Comparison of ENCODE assay signal across 11 cellular contexts in the genomic region with DNA sequence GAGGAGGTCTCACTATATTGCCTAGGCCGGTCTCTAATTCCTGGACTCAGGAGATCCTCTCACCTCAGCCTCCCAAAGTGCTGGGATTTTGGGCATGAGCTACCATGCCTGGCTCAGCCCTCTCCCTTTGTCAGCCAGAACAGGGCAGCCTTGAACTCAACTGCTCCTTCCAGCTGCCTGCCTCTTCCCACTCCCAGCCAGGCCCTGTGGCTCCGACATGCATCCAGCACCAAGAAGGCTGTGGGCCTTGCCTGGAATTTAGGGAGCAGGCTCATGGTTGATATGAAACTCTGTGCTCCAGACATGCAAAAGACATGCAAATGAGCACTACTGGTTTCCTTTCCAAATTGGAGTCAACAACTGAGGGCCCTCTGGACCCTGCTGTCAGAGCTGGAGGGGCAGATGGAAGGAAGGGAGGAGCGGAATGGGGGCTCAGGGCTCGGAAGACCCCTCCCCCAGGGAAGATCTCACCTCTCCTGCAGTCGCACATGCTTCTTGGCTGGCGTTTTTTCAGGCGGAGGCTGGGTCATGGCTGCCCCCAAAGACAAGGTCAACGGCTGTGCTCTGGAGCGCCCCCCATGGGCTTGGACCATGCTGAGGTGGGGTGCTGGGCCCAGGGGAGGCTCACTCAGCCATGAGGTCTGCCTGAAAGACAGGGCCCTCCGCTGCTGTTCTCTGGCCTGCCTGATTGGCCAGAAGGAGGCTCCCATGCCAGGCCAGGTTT. TPM values are rescaled to one million over a fixed set of nuclear protein-coding genes. Genes with fewer than 3 reads are reported as not detected.
A peak's percentile ranks its signal among the peaks of the same experiment; 100 is the strongest.
DNase-seq lines count a peak whose midpoint lies in the region; TF ChIP-seq lines count a peak whose summit lies in the region.
"Had no signal": no experiment of that assay in that cellular context is flagged by ENCODE, and none has a peak within 500 bp of the region (broad histone marks: within the 10 kb centered on the region; RNA-seq: fewer than 3 reads in every experiment).

No MANE protein-coding gene starts in this region.

- H3K27me3 ChIP-seq in endodermal cell (ENCODE audit: control insufficient read depth, insufficient read depth, low read length, poor library complexity, severe bottlenecking) (no peaks in the 10 kb centered on the region), MG63 (no peaks in the 10 kb centered on the region)

- no peaks in the 10 kb centered on the region for H3K36me3 ChIP-seq in endodermal cell (ENCODE audit: control insufficient read depth, insufficient read depth, low read length)
- no peaks in the 10 kb centered on the region for H3K36me3 ChIP-seq in MG63

- H3K9me3 Mint-ChIP-seq in endodermal cell (no peaks in the 10 kb centered on the region), type B pancreatic cell (no peaks in the 10 kb centered on the region)

- no peak overlapping the region for H3K27ac Mint-ChIP-seq in endodermal cell
- no peak overlapping the region for H3K27ac Mint-ChIP-seq in type B pancreatic cell

- no peaks in the 10 kb centered on the region for H3K4me1 ChIP-seq in endodermal cell (ENCODE audit: control insufficient read depth, insufficient read depth, low read length)

- H3K36me3 Mint-ChIP-seq in endodermal cell (ENCODE audit: low read depth) (no peaks in the 10 kb centered on the region), type B pancreatic cell (no peaks in the 10 kb centered on the region)

- 95 to 96% methylated on average over 4 to 10 of the region's 10 CpGs for WGBS in endodermal cell (ENCODE audit: insufficient coverage in 1 of 2, insufficient read length in 1 of 2), 2 experiments

- H3K9me3 ChIP-seq in endodermal cell (ENCODE audit: control insufficient read depth, low read length): no peaks in the 10 kb centered on the region
- H3K9me3 ChIP-seq in MG63: no peaks in the 10 kb centered on the region
- H3K9me3 ChIP-seq: mucosa of descending colon had no signal

- no peak overlapping the region for H3K9ac ChIP-seq in endodermal cell (ENCODE audit: extremely low read depth, low read length, poor library complexity, severe bottlenecking)

- TF ChIP-seq CTCF in endodermal cell (conservative IDR thresholded peaks at IDR 0.05): peak; percentile 30
- no peak for TF ChIP-seq CTCF in type B pancreatic cell (conservative IDR thresholded peaks at IDR 0.05)

- H3K4me3 Mint-ChIP-seq in endodermal cell: no peak overlapping the region
- H3K4me3 Mint-ChIP-seq in type B pancreatic cell: no peak overlapping the region

- peaks cover 29% of the 10 kb centered on the region for H3K4me1 Mint-ChIP-seq in endodermal cell
- H3K4me1 Mint-ChIP-seq in type B pancreatic cell (ENCODE audit: unreplicated experiment): peaks cover 19% of the 10 kb centered on the region

- no peak overlapping the region for H3K27ac ChIP-seq in endodermal cell (ENCODE audit: low read depth, low read length)

- no peak overlapping the region for H3K4me3 ChIP-seq in endodermal cell (ENCODE audit: low read length)
- H3K4me3 ChIP-seq in MG63: no peak overlapping the region
- H3K4me3 ChIP-seq: mucosa of descending colon had no signal

- peak; percentile 47 to 54 for DNase-seq in stimulated activated CD4-positive, alpha-beta T cell treated with anti-CD3 and anti-CD28 coated beads, Interleukin-2, amount 100 ng/mL, for 24 hours
- DNase-seq in stimulated activated CD4-positive, alpha-beta T cell treated with anti-CD3 and anti-CD28 coated beads, Interleukin-4, amount 100 ng/mL, for 1 hour: no peak
- DNase-seq in endodermal cell (no peak), NCI-H1092 treated with DMSO at 0.1 percent for 48 hours (lab: John Stamatoyannopoulos, UW) (no peak), OCI-M2 (lab: John Stamatoyannopoulos, UW; ENCODE audit: unreplicated experiment) (no peak), type B pancreatic cell (ENCODE audit: extremely low spot score, unreplicated experiment) (no peak), MG63 (no peak)
- DNase-seq: NCI-H187 had no signal

- H3K27me3 Mint-ChIP-seq in endodermal cell (ENCODE audit: insufficient read depth) (no peaks in the 10 kb centered on the region), type B pancreatic cell (peaks cover 5% of the 10 kb centered on the region)

- peak; percentile 45 for TF ChIP-seq POLR2A in Raji (IDR thresholded peaks at IDR 0.05; ENCODE audit: insufficient read depth, low read depth, low read length)

RNA-seq across cellular contexts. Expression of gene PTPN7, which starts 1.4 kb away (rescaled TPM):
- total RNA-seq in endodermal cell (not detected), type B pancreatic cell (ENCODE audit: low replicate concordance) (0.29 TPM in 1 of 2 replicates, not detected in the other)
- polyA plus RNA-seq in endodermal cell (2013, experiment 1 of 2): not detected
- polyA plus RNA-seq in endodermal cell (2013, experiment 2 of 2): not detected
- not detected in 2 replicates for total RNA-seq in MG63 (2014; rRNA removed; shearing (Covaris generic); ENCODE audit: low replicate concordance)

RNA-seq across cellular contexts. Expression of gene ARL8A, which starts 14.4 kb away (rescaled TPM):
- total RNA-seq in endodermal cell: 10 to 100 TPM; 72.8 to 82.0 TPM
- 52.4 TPM for polyA plus RNA-seq in endodermal cell (2013, experiment 1 of 2)
- 54.7 TPM for polyA plus RNA-seq in endodermal cell (2013, experiment 2 of 2)
- 58.6 and 69.1 TPM in 2 replicates for total RNA-seq in type B pancreatic cell (ENCODE audit: low replicate concordance)
- total RNA-seq in MG63 (2014; rRNA removed; shearing (Covaris generic); ENCODE audit: low replicate concordance): 21.3 and 35.5 TPM in 2 replicates

RNA-seq across cellular contexts. Expression of gene LGR6, which starts 34.6 kb away (rescaled TPM):
- total RNA-seq in endodermal cell (1 to 10 TPM in 1 of 2 donors, under 1 TPM in 1; 0.73 to 1.5 TPM), type B pancreatic cell (ENCODE audit: low replicate concordance) (2.8 and 6.9 TPM in 2 replicates)
- 0.57 TPM for polyA plus RNA-seq in endodermal cell (2013, experiment 1 of 2)
- polyA plus RNA-seq in endodermal cell (2013, experiment 2 of 2): 0.79 TPM
- total RNA-seq in MG63 (2014; rRNA removed; shearing (Covaris generic); ENCODE audit: low replicate concordance): not detected in 2 replicates

RNA-seq across cellular contexts. Expression of gene GPR37L1, which starts 36.3 kb away (rescaled TPM):
- total RNA-seq in endodermal cell (under 1 TPM in 1 of 2 donors, not detected in 1; 0.04 TPM), type B pancreatic cell (ENCODE audit: low replicate concordance) (0.12 and 0.24 TPM in 2 replicates)
- 0.07 TPM for polyA plus RNA-seq in endodermal cell (2013, experiment 1 of 2)
- polyA plus RNA-seq in endodermal cell (2013, experiment 2 of 2): 0.12 TPM
- total RNA-seq in MG63 (2014; rRNA removed; shearing (Covaris generic); ENCODE audit: low replicate concordance): not detected in 2 replicates
- total RNA-seq: activated CD8-positive, alpha-beta memory T cell treated with anti-CD3 and anti-CD28 coated beads for 36 hours had no signal

Comparison
In these comparisons a context has a peak if more than half of its experiments do, and no peak if none do; other contexts are left out.
1. DNase-seq: peak in stimulated activated CD4-positive, alpha-beta T cell treated with anti-CD3 and anti-CD28 coated beads, Interleukin-2, amount 100 ng/mL, for 24 hours (2 of 2); none in stimulated activated CD4-positive, alpha-beta T cell treated with anti-CD3 and anti-CD28 coated beads, Interleukin-4, amount 100 ng/mL, for 1 hour (single experiment), endodermal cell (single experiment), NCI-H1092 treated with DMSO at 0.1 percent for 48 hours (single experiment), OCI-M2 (single experiment), type B pancreatic cell (single experiment) and MG63 (single experiment).